In the genomic region with DNA sequence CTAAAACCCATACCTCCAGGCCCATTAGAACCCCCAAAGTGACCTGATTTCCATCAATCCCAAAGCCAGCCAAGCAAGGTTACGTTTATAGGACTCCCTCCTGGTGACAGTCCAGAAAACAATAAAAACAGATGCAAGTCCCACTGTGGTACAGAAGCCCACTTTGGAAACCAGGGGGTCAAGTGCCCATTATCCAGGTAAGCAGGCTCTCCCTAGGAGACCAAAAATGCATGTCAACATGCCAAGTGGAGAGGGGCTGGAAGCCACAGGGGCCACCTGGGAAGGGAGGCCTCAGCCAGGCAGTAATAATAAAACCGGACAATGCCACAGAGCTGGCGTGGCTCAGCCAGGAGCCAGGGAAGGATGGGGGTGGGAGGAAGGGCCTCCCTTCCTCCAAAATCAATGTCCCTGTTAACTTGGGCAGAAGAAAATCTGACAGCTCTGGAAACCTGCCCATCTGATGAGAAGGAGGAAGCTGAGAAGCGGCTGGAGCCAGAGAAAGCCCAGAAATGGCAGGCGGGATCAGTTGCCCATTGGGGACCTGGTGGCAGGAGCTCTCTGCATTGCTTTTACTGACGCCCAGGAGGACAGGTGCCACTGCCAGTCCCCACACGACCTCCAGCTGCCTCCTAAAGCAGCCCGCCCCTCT, we compare ENCODE assay signal across 1 cellular context.
TF ChIP-seq lines count a peak whose summit lies in the region.

No MANE protein-coding gene starts in this region.

TF ChIP-seq in H1, 55 proteins besides CTCF, POLR2A, EP300 and RAD21 (continued from another document):
- TF ChIP-seq BACH1 (IDR thresholded peaks at IDR 0.05; ENCODE audit: low read length) (no peak), HDAC2 (IDR thresholded peaks at IDR 0.05; ENCODE audit: borderline replicate concordance in 1 of 2, low read depth in 2 of 2, low read length in 2 of 2) (no peak), CTBP2 (IDR thresholded peaks at IDR 0.05; ENCODE audit: borderline replicate concordance, insufficient read depth, insufficient read length, low read length) (no peak), TEAD4 (IDR thresholded peaks at IDR 0.05; ENCODE audit: low read depth, low read length) (no peak), ZNF274 (IDR thresholded peaks at IDR 0.05; ENCODE audit: borderline replicate concordance, extremely low read depth, low read length) (no peak), E2F6 (IDR thresholded peaks at IDR 0.05) (no peak), MAFK (IDR thresholded peaks at IDR 0.05; ENCODE audit: low read depth, low read length) (no peak)
